In genomic region chr7:76397409-76398183, GRCh38 we compare ENCODE assay signal across 8 cellular contexts. TPM values are rescaled to one million over a fixed set of nuclear protein-coding genes. Genes with fewer than 3 reads are reported as not detected.
DNase-seq lines count a peak whose midpoint lies in the region; ATAC-seq, FAIRE-seq and TF ChIP-seq lines count a peak whose summit lies in the region.

No MANE protein-coding gene starts in this region.

- no TSS peak for BruUV-seq in Panc1 (replicated peaks; lab: Mats Ljungman, UMichigan)

- no peaks in the 10 kb centered on the region for H3K9me3 Mint-ChIP-seq in activated T-helper 1 cell treated with anti-CD3 and anti-CD28 coated beads, Interleukin-12 subunit alpha, Interleukin-12 subunit beta, Interleukin-2, Interleukin-4 antibody, amounts not matched to agents 30 ng/mL and 10 ng/mL and 1 ng/mL, durations not matched to agents 14 hours and 24 hours and 36 hours

- no peaks in the 10 kb centered on the region for H3K9me3 ChIP-seq in BLaER1 treated with 17β-estradiol and CSF1 and Interleukin-3, amounts not matched to agents 10 nM and 100 nM (replicated peaks in 1 of 11)
- H3K9me3 ChIP-seq in Panc1 (ENCODE audit: control insufficient read depth, insufficient read depth, low read depth, low read length) (no peaks in the 10 kb centered on the region), testis (no peaks in the 10 kb centered on the region)

- CTCF ChIA-PET in HEK293T (lab: Yijun Ruan, JAX), result no interaction called here
- CTCF ChIA-PET in Panc1 (lab: Charles Lee), result no interaction called here

- WGBS in testis, 2 donors, result 19 to 45% methylated on average over 4 to 31 of the region's 45 CpGs

- H3K27ac Mint-ChIP-seq in activated T-helper 1 cell treated with anti-CD3 and anti-CD28 coated beads, Interleukin-12 subunit alpha, Interleukin-12 subunit beta, Interleukin-2, Interleukin-4 antibody, amounts not matched to agents 30 ng/mL and 10 ng/mL and 1 ng/mL, durations not matched to agents 14 hours and 24 hours and 36 hours, result peak overlapping the region; percentile 81

- no peak for TF ChIP-seq POLR2A in testis (IDR thresholded peaks at IDR 0.05)
- TF ChIP-seq POLR2A in H54 (IDR thresholded peaks at IDR 0.05; ENCODE audit: low read depth, low read length), result no peak; the same call in 1 of the 2 replicates

- intact Hi-C loops in Panc1 (cut with micrococcal nuclease; ENCODE audit: unreplicated experiment), result no loop called here
- intact Hi-C loops in activated T-helper 1 cell treated with anti-CD3 and anti-CD28 coated beads, Interleukin-12 subunit alpha, Interleukin-12 subunit beta, Interleukin-2, Interleukin-4 antibody, amounts not matched to agents 30 ng/mL and 10 ng/mL and 1 ng/mL, durations not matched to agents 14 hours and 24 hours and 36 hours (cut with micrococcal nuclease), result loop anchor here (1.0 kb wide), 2 partner anchors 38 to 79 kb away; no protein-coding TSS in a partner anchor
- intact Hi-C loops in testis (cut with DNase I; ENCODE audit: low total_unique reads), result no loop called here

- TF ChIP-seq CTCF in Panc1 (IDR thresholded peaks at IDR 0.05) (no peak), omental fat pad (IDR thresholded peaks at IDR 0.05) (no peak), testis (IDR thresholded peaks at IDR 0.05) (no peak)

- H3K27me3 ChIP-seq in BLaER1 treated with 17β-estradiol and CSF1 and Interleukin-3, amounts not matched to agents 10 nM and 100 nM, result no peaks in the 10 kb centered on the region
- H3K27me3 ChIP-seq in Panc1 (ENCODE audit: control insufficient read depth, insufficient read depth, low read length) (no peaks in the 10 kb centered on the region), testis (no peaks in the 10 kb centered on the region)

- H4K20me1 ChIP-seq in BLaER1 treated with 17β-estradiol and CSF1 and Interleukin-3, amounts not matched to agents 10 nM and 100 nM, result no peaks in the 10 kb centered on the region

- H3K27me3 Mint-ChIP-seq in activated T-helper 1 cell treated with anti-CD3 and anti-CD28 coated beads, Interleukin-12 subunit alpha, Interleukin-12 subunit beta, Interleukin-2, Interleukin-4 antibody, amounts not matched to agents 30 ng/mL and 10 ng/mL and 1 ng/mL, durations not matched to agents 14 hours and 24 hours and 36 hours (ENCODE audit: insufficient read depth), result peaks cover 2% of the 10 kb centered on the region

- POLR2A ChIA-PET in HEK293T (lab: Yijun Ruan, JAX), result no interaction called here
- POLR2A ChIA-PET in Panc1 (lab: Charles Lee), result interaction anchor here (0.6 kb wide), 2 partner anchors 28 to 34 kb away, joined by 3 to 4 read pairs; no protein-coding TSS in a partner anchor

- in situ Hi-C loops in Panc1 (cut with HindIII; ENCODE audit: low pct_unique_long_range_greater_than_20kb, low sequenced_read_pairs), result no loop called here

- DNase-seq in HEK293T (ENCODE audit: extremely low spot score) (peak; percentile 65), Panc1 (ENCODE audit: low read depth, low spot score) (no peak), fibroblast of the conjunctiva (ENCODE audit: low read depth) (peak; percentile 49), omental fat pad (ENCODE audit: low spot score) (peak; percentile 64), testis (peak; percentile 85), H54 (ENCODE audit: insufficient read length, low spot score) (no peak)
- peak; percentile 71 for DNase-seq in activated T-helper 1 cell treated with anti-CD3 and anti-CD28 coated beads, Interleukin-12 subunit alpha, Interleukin-12 subunit beta, Interleukin-2, Interleukin-4 antibody, amounts not matched to agents 30 ng/mL and 10 ng/mL and 1 ng/mL, durations not matched to agents 14 hours and 24 hours and 36 hours (ENCODE audit: low spot score)

- peak overlapping the region; percentile 87 for H3K4me3 Mint-ChIP-seq in activated T-helper 1 cell treated with anti-CD3 and anti-CD28 coated beads, Interleukin-12 subunit alpha, Interleukin-12 subunit beta, Interleukin-2, Interleukin-4 antibody, amounts not matched to agents 30 ng/mL and 10 ng/mL and 1 ng/mL, durations not matched to agents 14 hours and 24 hours and 36 hours

- peak overlapping the region in 9 of 11 experiments; percentile 23 to 58 (median 41); a peak in 9 of 22 replicates for H3K9ac ChIP-seq in BLaER1 treated with 17β-estradiol and CSF1 and Interleukin-3, amounts not matched to agents 10 nM and 100 nM

- FAIRE-seq in H54 (lab: Jason Lieb, UNC), result no peak

- H3K27ac ChIP-seq in BLaER1 treated with 17β-estradiol and CSF1 and Interleukin-3, amounts not matched to agents 10 nM and 100 nM, result peak overlapping the region in 6 of 11 experiments; percentile 18 to 48 (median 26); a peak in 5 of 22 replicates
- H3K27ac ChIP-seq in Panc1 (ENCODE audit: low read length) (peak overlapping the region; percentile 87), testis (no peak overlapping the region)

- no peaks in the 10 kb centered on the region for H3K36me3 ChIP-seq in BLaER1 treated with 17β-estradiol and CSF1 and Interleukin-3, amounts not matched to agents 10 nM and 100 nM
- no peaks in the 10 kb centered on the region for H3K36me3 ChIP-seq in Panc1 (ENCODE audit: control insufficient read depth, insufficient read depth, low read length)
- H3K36me3 ChIP-seq in testis (ENCODE audit: low read depth, missing control alignments), result no peaks in the 10 kb centered on the region

- ATAC-seq in Panc1 (peak; percentile 79), omental fat pad (ENCODE audit: low FRiP score) (peak; percentile 48)

- peaks cover 20% of the 10 kb centered on the region for H3K4me1 Mint-ChIP-seq in activated T-helper 1 cell treated with anti-CD3 and anti-CD28 coated beads, Interleukin-12 subunit alpha, Interleukin-12 subunit beta, Interleukin-2, Interleukin-4 antibody, amounts not matched to agents 30 ng/mL and 10 ng/mL and 1 ng/mL, durations not matched to agents 14 hours and 24 hours and 36 hours (ENCODE audit: low read depth)

- H3K36me3 Mint-ChIP-seq in activated T-helper 1 cell treated with anti-CD3 and anti-CD28 coated beads, Interleukin-12 subunit alpha, Interleukin-12 subunit beta, Interleukin-2, Interleukin-4 antibody, amounts not matched to agents 30 ng/mL and 10 ng/mL and 1 ng/mL, durations not matched to agents 14 hours and 24 hours and 36 hours (ENCODE audit: low read depth), result no peaks in the 10 kb centered on the region

- H3K4me2 ChIP-seq in BLaER1 treated with 17β-estradiol and CSF1 and Interleukin-3, amounts not matched to agents 10 nM and 100 nM, result peak overlapping the region; percentile 57 to 78 (median 69)

- H3K4me3 ChIP-seq in BLaER1 treated with 17β-estradiol and CSF1 and Interleukin-3, amounts not matched to agents 10 nM and 100 nM, result peak overlapping the region in 9 of 10 experiments; percentile 39 to 54 (median 45); a peak in 16 of 20 replicates
- peak overlapping the region; percentile 63 to 75 for H3K4me3 ChIP-seq in Panc1 (ENCODE audit: low read depth in 2 of 2, low read length in 2 of 2)
- peak overlapping the region; percentile 34 to 45 for H3K4me3 ChIP-seq in testis

- H3K4me1 ChIP-seq in BLaER1 treated with 17β-estradiol and CSF1 and Interleukin-3, amounts not matched to agents 10 nM and 100 nM, result peaks cover 13 to 40% (median 29%) of the 10 kb centered on the region in 10 experiments
- H3K4me1 ChIP-seq in Panc1 (ENCODE audit: control insufficient read depth, insufficient read depth, low read length) (peaks cover 2% of the 10 kb centered on the region; the same call in 1 of the 2 replicates), testis (peaks cover 8% of the 10 kb centered on the region)

TF ChIP-seq in HEK293T, 16 proteins besides CTCF, POLR2A, EP300 and RAD21:
- no peak for TF ChIP-seq ELF4 (IDR thresholded peaks at IDR 0.05)
- peak; percentile 91 for TF ChIP-seq L3MBTL2 (conservative IDR thresholded peaks at IDR 0.05)

RNA-seq across cellular contexts. Expression of gene SSC4D, which starts 11.9 kb away (rescaled TPM):
- total RNA-seq in Panc1 (2021; ENCODE audit: unreplicated experiment) (1.6 TPM), omental fat pad (10 to 100 TPM in 1 of 4 donors, 1 to 10 TPM in 3; 2.1 to 14.6 (median 3.4) TPM), testis (1 to 10 TPM; 1.8 to 2.3 TPM)
- 2.3 TPM for polyA plus RNA-seq in Panc1 (2012; ENCODE audit: insufficient read length)
- total RNA-seq in activated T-helper 1 cell treated with anti-CD3 and anti-CD28 coated beads, Interleukin-12 subunit alpha, Interleukin-12 subunit beta, Interleukin-2, Interleukin-4 antibody, amounts not matched to agents 30 ng/mL and 10 ng/mL and 1 ng/mL, durations not matched to agents 14 hours and 24 hours and 36 hours, result 0.64 and 0.73 TPM in 2 replicates
- 2.8 TPM for polyA plus RNA-seq in testis (ENCODE audit: insufficient read depth, low read depth, low replicate concordance)

RNA-seq across cellular contexts. Expression of gene ZP3, which starts 27.2 kb away (rescaled TPM):
- total RNA-seq in Panc1 (2021; ENCODE audit: unreplicated experiment), result 23.3 TPM
- polyA plus RNA-seq in Panc1 (2012; ENCODE audit: insufficient read length), result 50.3 TPM
- 4.0 and 4.2 TPM in 2 replicates for total RNA-seq in activated T-helper 1 cell treated with anti-CD3 and anti-CD28 coated beads, Interleukin-12 subunit alpha, Interleukin-12 subunit beta, Interleukin-2, Interleukin-4 antibody, amounts not matched to agents 30 ng/mL and 10 ng/mL and 1 ng/mL, durations not matched to agents 14 hours and 24 hours and 36 hours
- 1 to 10 TPM in 1 of 4 donors, under 1 TPM in 2, not detected in 1; 0.48 to 2.6 (median 0.65) TPM for total RNA-seq in omental fat pad
- 1 to 10 TPM; 1.7 to 3.5 TPM for total RNA-seq in testis
- 2.0 TPM for polyA plus RNA-seq in testis (ENCODE audit: insufficient read depth, low read depth, low replicate concordance)

RNA-seq across cellular contexts. Expression of gene YWHAG, which starts 38.8 kb away (rescaled TPM):
- total RNA-seq in Panc1 (2021; ENCODE audit: unreplicated experiment) (210 TPM), omental fat pad (100 to 1,000 TPM in 3 of 4 donors, 10 to 100 TPM in 1; 98.0 to 263 (median 147) TPM), testis (10 to 100 TPM; 78.4 to 80.2 TPM)
- 172 TPM for polyA plus RNA-seq in Panc1 (2012; ENCODE audit: insufficient read length)
- total RNA-seq in activated T-helper 1 cell treated with anti-CD3 and anti-CD28 coated beads, Interleukin-12 subunit alpha, Interleukin-12 subunit beta, Interleukin-2, Interleukin-4 antibody, amounts not matched to agents 30 ng/mL and 10 ng/mL and 1 ng/mL, durations not matched to agents 14 hours and 24 hours and 36 hours, result 165 and 167 TPM in 2 replicates
- 67.4 TPM for polyA plus RNA-seq in testis (ENCODE audit: insufficient read depth, low read depth, low replicate concordance)

Comparison
In these comparisons a context has a peak if more than half of its experiments do, and no peak if none do; other contexts are left out.
1. H3K27ac ChIP-seq: peak in BLaER1 treated with 17β-estradiol and CSF1 and Interleukin-3, amounts not matched to agents 10 nM and 100 nM (6 of 11) and Panc1 (single experiment); none in testis (0 of 2).
2. DNase-seq: peak in HEK293T (single experiment), activated T-helper 1 cell treated with anti-CD3 and anti-CD28 coated beads, Interleukin-12 subunit alpha, Interleukin-12 subunit beta, Interleukin-2, Interleukin-4 antibody, amounts not matched to agents 30 ng/mL and 10 ng/mL and 1 ng/mL, durations not matched to agents 14 hours and 24 hours and 36 hours (single experiment), fibroblast of the conjunctiva (single experiment), omental fat pad (single experiment) and testis (single experiment); none in Panc1 (single experiment) and H54 (single experiment).
3. Peak in every context shown above with its lines, with median percentiles within 50 percentile points of each other: H3K4me3 ChIP-seq.